ENCODE assay signal across 9 cellular contexts in the genomic region with DNA sequence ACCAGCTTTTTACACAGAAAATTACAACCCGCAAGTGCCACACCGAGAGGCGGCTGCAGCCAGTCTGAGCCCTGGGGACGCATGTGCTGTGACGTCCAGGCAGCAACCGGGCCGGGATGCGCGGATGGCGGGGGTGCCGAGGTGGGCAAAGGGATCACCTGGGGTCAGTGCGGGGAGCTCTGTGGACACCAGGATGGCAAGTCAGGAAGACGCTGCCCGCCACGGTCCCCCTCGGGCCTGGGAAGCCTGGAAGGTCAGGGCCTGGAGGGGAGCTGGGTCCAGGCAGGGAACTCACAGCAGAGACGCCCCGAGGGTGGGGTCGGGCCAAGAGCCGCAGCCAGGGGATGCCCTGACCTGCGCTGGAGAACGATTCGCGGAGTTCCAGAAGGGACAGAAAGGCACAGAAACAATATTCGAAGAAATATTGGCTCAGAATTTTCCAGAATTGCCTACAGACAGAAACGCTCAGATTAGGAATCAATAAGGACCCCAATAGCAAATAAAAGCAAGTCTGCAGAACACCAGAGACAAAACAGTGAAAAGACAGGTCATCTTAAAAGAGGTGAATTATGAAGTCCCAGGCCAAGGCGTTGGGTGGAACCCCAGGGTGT. TPM values are rescaled to one million over a fixed set of nuclear protein-coding genes. Genes with fewer than 3 reads are reported as not detected.
DNase-seq lines count a peak whose midpoint lies in the region; ATAC-seq and TF ChIP-seq lines count a peak whose summit lies in the region.
"Had no signal": no experiment of that assay in that cellular context is flagged by ENCODE, and none has a peak within 500 bp of the region (broad histone marks: within the 10 kb centered on the region; RNA-seq: fewer than 3 reads in every experiment).

No MANE protein-coding gene starts in this region.

- ATAC-seq in omental fat pad (ENCODE audit: low FRiP score), result no peak

- H3K9me3 ChIP-seq in left ventricle myocardium inferior (replicated peaks), result no peaks in the 10 kb centered on the region

- H3K4me1 ChIP-seq in left ventricle myocardium inferior, result peaks cover 8% of the 10 kb centered on the region

- DNase-seq in NCI-H2227 (lab: John Stamatoyannopoulos, UW; ENCODE audit: unreplicated experiment) (peak; percentile 37), NCI-H2227 treated with DMSO at 0.1 percent for 48 hours (lab: John Stamatoyannopoulos, UW) (no peak), left ventricle myocardium inferior (no peak), skeletal muscle cell (ENCODE audit: low read depth) (no peak), CD1c-positive myeloid dendritic cell (ENCODE audit: extremely low spot score) (no peak), cerebellum (ENCODE audit: low spot score) (no peak), omental fat pad (ENCODE audit: low spot score) (no peak)

- no peak overlapping the region for H3K27ac ChIP-seq in left ventricle myocardium inferior (replicated peaks)

- H3K27me3 ChIP-seq in left ventricle myocardium inferior (ENCODE audit: low read depth), result peaks cover 66% of the 10 kb centered on the region

- H3K36me3 ChIP-seq in left ventricle myocardium inferior, result no peaks in the 10 kb centered on the region

- intact Hi-C loops in left ventricle myocardium inferior (cut with micrococcal nuclease), result no loop called here

- H3K4me3 ChIP-seq in WI38 (ENCODE audit: low read depth, low read length) (peak overlapping the region; percentile 23; the same call in 1 of the 2 replicates), left ventricle myocardium inferior (peak overlapping the region; percentile 42), skeletal muscle cell (ENCODE audit: low read depth, low read length) (peak overlapping the region; percentile 26)

- TF ChIP-seq CTCF in WI38 (IDR thresholded peaks at IDR 0.05; ENCODE audit: low read depth, low read length), result no peak
- TF ChIP-seq CTCF in left ventricle myocardium inferior (IDR thresholded peaks at IDR 0.05; ENCODE audit: borderline replicate concordance), result no peak
- no peak for TF ChIP-seq CTCF in omental fat pad (IDR thresholded peaks at IDR 0.05)

RNA-seq across cellular contexts. Expression of a gene that starts 11.7 kb away (rescaled TPM):
- total RNA-seq in left ventricle myocardium inferior (2.0 TPM), cerebellum (217 TPM), omental fat pad (under 1 TPM in 2 of 4 donors, not detected in 2; 0.19 to 0.60 TPM)
- total RNA-seq: M059J had no signal

RNA-seq across cellular contexts. Expression of a gene that starts 36.9 kb away (rescaled TPM):
- not detected for total RNA-seq in left ventricle myocardium inferior
- total RNA-seq in cerebellum, result not detected
- 1 to 10 TPM in 1 of 4 donors, under 1 TPM in 1, not detected in 2; 0.56 to 1.4 TPM for total RNA-seq in omental fat pad
- total RNA-seq: M059J had no signal

Comparison
In these comparisons a context has a peak if more than half of its experiments do, and no peak if none do; other contexts are left out.
1. RNA of a gene that starts 11.7 kb away (total RNA-seq): 217 TPM in cerebellum (single experiment); 2.0 TPM in left ventricle myocardium inferior (single experiment) and 0.19 to 0.60 TPM in omental fat pad; every median in the first group is over 10 times any median in the second.
2. Peak in every context shown above with its lines, with median percentiles within 50 percentile points of each other: H3K4me3 ChIP-seq.